1 cellular context compared by ENCODE assay signal in genomic region chr9:35758475-35759050, GRCh38.
TF ChIP-seq lines count a peak whose summit lies in the region.

No MANE protein-coding gene starts in this region.

TF ChIP-seq in WTC11, 78 proteins besides CTCF, POLR2A, EP300 and RAD21 (continued from another document):
- TF ChIP-seq, protein P1, sequence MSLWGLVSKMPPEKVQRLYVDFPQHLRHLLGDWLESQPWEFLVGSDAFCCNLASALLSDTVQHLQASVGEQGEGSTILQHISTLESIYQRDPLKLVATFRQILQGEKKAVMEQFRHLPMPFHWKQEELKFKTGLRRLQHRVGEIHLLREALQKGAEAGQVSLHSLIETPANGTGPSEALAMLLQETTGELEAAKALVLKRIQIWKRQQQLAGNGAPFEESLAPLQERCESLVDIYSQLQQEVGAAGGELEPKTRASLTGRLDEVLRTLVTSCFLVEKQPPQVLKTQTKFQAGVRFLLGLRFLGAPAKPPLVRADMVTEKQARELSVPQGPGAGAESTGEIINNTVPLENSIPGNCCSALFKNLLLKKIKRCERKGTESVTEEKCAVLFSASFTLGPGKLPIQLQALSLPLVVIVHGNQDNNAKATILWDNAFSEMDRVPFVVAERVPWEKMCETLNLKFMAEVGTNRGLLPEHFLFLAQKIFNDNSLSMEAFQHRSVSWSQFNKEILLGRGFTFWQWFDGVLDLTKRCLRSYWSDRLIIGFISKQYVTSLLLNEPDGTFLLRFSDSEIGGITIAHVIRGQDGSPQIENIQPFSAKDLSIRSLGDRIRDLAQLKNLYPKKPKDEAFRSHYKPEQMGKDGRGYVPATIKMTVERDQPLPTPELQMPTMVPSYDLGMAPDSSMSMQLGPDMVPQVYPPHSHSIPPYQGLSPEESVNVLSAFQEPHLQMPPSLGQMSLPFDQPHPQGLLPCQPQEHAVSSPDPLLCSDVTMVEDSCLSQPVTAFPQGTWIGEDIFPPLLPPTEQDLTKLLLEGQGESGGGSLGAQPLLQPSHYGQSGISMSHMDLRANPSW (CRISPR knock-in tag; conservative IDR thresholded peaks at IDR 0.05; ENCODE audit: low read depth) = no peak
- TF ChIP-seq ATF3 (CRISPR knock-in tag; conservative IDR thresholded peaks at IDR 0.05) (no peak), GRHL2 (CRISPR knock-in tag; IDR thresholded peaks at IDR 0.05; ENCODE audit: insufficient replicate concordance, severe bottlenecking) (no peak)
TF ChIP-seq in WTC11: peak in this region for 0.
